ENCODE assay signal across 10 cellular contexts in genomic region chr3:58564456-58565160, GRCh38. TPM values are rescaled to one million over a fixed set of nuclear protein-coding genes. Genes with fewer than 3 reads are reported as not detected.
A peak's percentile ranks its signal among the peaks of the same experiment; 100 is the strongest.
DNase-seq lines count a peak whose midpoint lies in the region; FAIRE-seq and TF ChIP-seq lines count a peak whose summit lies in the region.
"Had no signal": no experiment of that assay in that cellular context is flagged by ENCODE, and none has a peak within 500 bp of the region (broad histone marks: within the 10 kb centered on the region; RNA-seq: fewer than 3 reads in every experiment).

No MANE protein-coding gene starts in this region.

- no peak overlapping the region for H2AFZ ChIP-seq in osteoblast (ENCODE audit: low read length)

- peaks cover 22% of the 10 kb centered on the region for H3K4me1 ChIP-seq in osteoblast (ENCODE audit: insufficient read depth, low read length)

- DNase-seq in EL, result peak; percentile 96
- peak; percentile 93 for DNase-seq in RPMI7951 (ENCODE audit: low read depth)
- DNase-seq in fibroblast of gingiva (ENCODE audit: low read depth), result peak; percentile 79
- DNase-seq in osteoblast (ENCODE audit: insufficient read length, low spot score, missing footprints), result peak; percentile 94
- no peak for DNase-seq in DMS 273 (lab: John Stamatoyannopoulos, UW; ENCODE audit: unreplicated experiment)
- DNase-seq in NCI-H345 treated with DMSO at 0.1 percent for 48 hours (lab: John Stamatoyannopoulos, UW; ENCODE audit: unreplicated experiment), result no peak
- no peak for DNase-seq in midbrain (lab: John Stamatoyannopoulos, UW)
- no peak for DNase-seq in frontal cortex (ENCODE audit: low spot score in 2 of 2)
- DNase-seq: DMS153, ovary had no signal

- TF ChIP-seq CTCF in osteoblast (IDR thresholded peaks at IDR 0.05; ENCODE audit: extremely low read depth, low read depth, low read length), result no peak

- no peak overlapping the region for H3K4me3 ChIP-seq in osteoblast (ENCODE audit: insufficient read depth, low read length)
- H3K4me3 ChIP-seq: ovary had no signal

- H3K36me3 ChIP-seq in osteoblast (ENCODE audit: insufficient read depth, low read length), result no peaks in the 10 kb centered on the region
- H3K36me3 ChIP-seq: ovary had no signal

- peak overlapping the region; percentile 72 for H3K27ac ChIP-seq in osteoblast (ENCODE audit: low read depth, low read length)
- H3K27ac ChIP-seq: ovary had no signal

- no peaks in the 10 kb centered on the region for H3K79me2 ChIP-seq in osteoblast (ENCODE audit: insufficient read depth, low read length)

- peak overlapping the region; percentile 8 for H3K4me2 ChIP-seq in osteoblast (ENCODE audit: insufficient read depth, low read length)

- no peaks in the 10 kb centered on the region for H3K27me3 ChIP-seq in osteoblast (ENCODE audit: insufficient read depth, low read length)
- H3K27me3 ChIP-seq: ovary had no signal

- no peak for FAIRE-seq in frontal cortex (lab: Jason Lieb, UNC)

- H3K9me3 ChIP-seq in osteoblast (ENCODE audit: low read depth, low read length), result no peaks in the 10 kb centered on the region
- H3K9me3 ChIP-seq: ovary had no signal

- H4K20me1 ChIP-seq in osteoblast (ENCODE audit: insufficient read depth, low read length), result no peaks in the 10 kb centered on the region

RNA-seq across cellular contexts. Expression of gene FAM107A, which starts 12.6 kb away (rescaled TPM):
- not detected in 2 replicates for total RNA-seq in RPMI7951 (2014; rRNA removed; shearing (Covaris generic))
- total RNA-seq in osteoblast (not detected in 2 replicates), frontal cortex (15.5 TPM)

RNA-seq across cellular contexts. Expression of gene ACOX2, which starts 27.6 kb away (rescaled TPM):
- 5.3 and 8.1 TPM in 2 replicates for total RNA-seq in RPMI7951 (2014; rRNA removed; shearing (Covaris generic))
- total RNA-seq in osteoblast (28.6 and 29.8 TPM in 2 replicates), frontal cortex (1.6 TPM)

Comparison
In these comparisons a context has a peak if more than half of its experiments do, and no peak if none do; other contexts are left out.
1. DNase-seq: peak in EL (single experiment), RPMI7951 (single experiment), fibroblast of gingiva (single experiment) and osteoblast (single experiment); none in DMS 273 (single experiment), NCI-H345 treated with DMSO at 0.1 percent for 48 hours (single experiment), midbrain (single experiment) and frontal cortex (0 of 2).
2. RNA of gene FAM107A, which starts 12.6 kb away (total RNA-seq): 15.5 TPM in frontal cortex (single experiment); not detected in RPMI7951 and not detected in osteoblast; every median in the first group is over 10 times any median in the second.